Comparison of ENCODE assay signal across 1 cellular context in genomic region chr5:141992349-141992963, GRCh38.
TF ChIP-seq lines count a peak whose summit lies in the region.

No MANE protein-coding gene starts in this region.

TF ChIP-seq in IMR-90, 13 proteins besides CTCF, POLR2A, EP300 and RAD21 (continued from another document):
- no peak for TF ChIP-seq MAFK (IDR thresholded peaks at IDR 0.05; ENCODE audit: low read depth, low read length)
- no peak for TF ChIP-seq MXI1 (IDR thresholded peaks at IDR 0.05; ENCODE audit: borderline replicate concordance, low read depth, low read length)
TF ChIP-seq in IMR-90: peak in this region for 1.
